8 cellular contexts compared by ENCODE assay signal in the genomic region with DNA sequence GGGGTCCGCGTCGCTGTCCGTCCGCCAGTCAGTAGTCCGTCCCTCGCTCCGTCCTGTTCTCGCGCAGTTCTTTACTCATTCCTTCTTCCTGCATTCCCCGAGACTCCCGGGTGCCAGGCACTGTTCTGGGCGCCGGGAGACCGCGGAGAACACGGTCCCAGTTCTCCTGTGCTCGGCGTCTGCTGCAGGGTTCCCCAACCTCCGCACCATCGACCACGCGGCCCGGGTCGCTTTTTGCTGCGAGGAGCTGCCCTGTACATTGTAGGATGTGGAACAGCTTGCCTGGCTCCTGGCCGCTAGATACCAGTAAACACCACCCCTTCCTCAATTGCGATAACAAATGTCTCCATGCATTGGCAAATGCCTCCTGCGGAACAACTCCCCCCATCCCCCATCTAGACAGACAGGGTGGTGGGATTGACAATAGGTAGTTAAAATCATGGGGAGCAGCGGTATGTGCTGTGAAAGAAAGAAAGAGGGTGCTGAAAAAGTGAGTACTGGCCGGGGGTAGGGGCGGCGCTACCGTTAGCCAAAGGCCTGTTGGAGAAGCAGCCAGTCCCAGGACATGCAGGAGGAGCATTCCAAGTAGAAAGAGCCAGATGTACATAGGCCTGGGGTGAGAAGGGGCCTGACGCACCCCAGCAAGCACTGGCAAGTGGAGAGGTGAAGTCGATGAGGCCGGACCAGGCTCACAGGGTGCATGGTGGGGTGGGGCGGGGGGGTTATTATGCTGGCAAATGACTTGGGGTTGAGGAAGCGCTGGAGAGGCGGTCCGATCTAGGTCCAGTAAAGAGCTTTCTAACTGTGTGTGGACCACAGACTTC. TPM values are rescaled to one million over a fixed set of nuclear protein-coding genes. Genes with fewer than 3 reads are reported as not detected.
DNase-seq lines count a peak whose midpoint lies in the region; ATAC-seq, FAIRE-seq and TF ChIP-seq lines count a peak whose summit lies in the region.

No MANE protein-coding gene starts in this region.

- peak overlapping the region; percentile 75 for H3K27ac Mint-ChIP-seq in CD4-positive, alpha-beta T cell
- H3K27ac Mint-ChIP-seq in activated naive CD8-positive, alpha-beta T cell, result peak overlapping the region; percentile 95

- no peaks in the 10 kb centered on the region for H3K9me3 Mint-ChIP-seq in CD4-positive, alpha-beta T cell
- H3K9me3 Mint-ChIP-seq in activated naive CD8-positive, alpha-beta T cell (ENCODE audit: low read depth), result no peaks in the 10 kb centered on the region

- H3K27me3 Mint-ChIP-seq in CD4-positive, alpha-beta T cell, result no peaks in the 10 kb centered on the region
- H3K27me3 Mint-ChIP-seq in activated naive CD8-positive, alpha-beta T cell, result no peaks in the 10 kb centered on the region

- no peak for TF ChIP-seq RAD21 in Ishikawa (IDR thresholded peaks at IDR 0.05; ENCODE audit: low read depth)

- intact Hi-C loops in CD4-positive, alpha-beta T cell (cut with DNase I, micrococcal nuclease), result loop anchor here (2.0 to 10.0 kb wide), 2 partner anchors 49 to 291 kb away; partner anchors contain the start of gene MLST8 (in 1 of the 2)

- peaks cover 49% of the 10 kb centered on the region for H3K4me1 Mint-ChIP-seq in CD4-positive, alpha-beta T cell (ENCODE audit: low read depth)
- H3K4me1 Mint-ChIP-seq in activated naive CD8-positive, alpha-beta T cell (ENCODE audit: low read depth), result peaks cover 30% of the 10 kb centered on the region

- peak overlapping the region; percentile 91 for H3K4me3 ChIP-seq in iPS-11a (ENCODE audit: low read depth, low read length)
- H3K4me3 ChIP-seq in small intestine (ENCODE audit: low read depth in 1 of 2, low read length in 2 of 2), result peak overlapping the region; percentile 65 to 81

- H3K27ac ChIP-seq in CD4-positive, alpha-beta T cell (ENCODE audit: low read depth, low read length), result no peak overlapping the region
- H3K27ac ChIP-seq in small intestine (ENCODE audit: low read depth in 1 of 2, low read length in 1 of 2), result peak overlapping the region; percentile 46 to 76

- CTCF ChIA-PET in CD4-positive, alpha-beta T cell (lab: Charles Lee), result interaction anchor here (1.2 to 2.4 kb wide), 7 partner anchors 15 to 192 kb away, joined by 3 to 12 read pairs (median 7); partner anchors contain the start of genes NTHL1, RPS2 and TSC2

- no peak for TF ChIP-seq EP300 in Ishikawa (IDR thresholded peaks at IDR 0.05; ENCODE audit: borderline replicate concordance)

- no peak for ATAC-seq in CD4-positive, alpha-beta T cell (ENCODE audit: poor library complexity)
- ATAC-seq in HG03520 (IDR thresholded peaks at IDR 0.05; ENCODE audit: unreplicated experiment) (no peak), GM18517 (IDR thresholded peaks at IDR 0.05; ENCODE audit: unreplicated experiment) (no peak)

- peaks cover 2 to 22% of the 10 kb centered on the region in 2 donors for H3K4me1 ChIP-seq in small intestine (ENCODE audit: control insufficient read depth in 2 of 2, insufficient read depth in 1 of 2, low read depth in 1 of 2, low read length in 1 of 2)

- no peak for TF ChIP-seq CTCF in CD4-positive, alpha-beta T cell (IDR thresholded peaks at IDR 0.05)

- 2 to 5% (median 4%) methylated on average over 36 to 41 of the region's 41 CpGs for whole genome bisulfite sequencing in small intestine, 3 donors

- FAIRE-seq in small intestine (lab: Jason Lieb, UNC), result no peak

- peak overlapping the region; percentile 94 for H3K4me3 Mint-ChIP-seq in CD4-positive, alpha-beta T cell
- H3K4me3 Mint-ChIP-seq in activated naive CD8-positive, alpha-beta T cell, result peak overlapping the region; percentile 98

- H3K27me3 ChIP-seq in CD4-positive, alpha-beta T cell (ENCODE audit: control insufficient read depth, insufficient read depth, low read length), result no peaks in the 10 kb centered on the region
- H3K27me3 ChIP-seq in small intestine (ENCODE audit: control insufficient read depth in 2 of 2, insufficient read depth in 2 of 2, low read length in 2 of 2), result no peaks in the 10 kb centered on the region

- no peaks in the 10 kb centered on the region for H3K9me3 ChIP-seq in CD4-positive, alpha-beta T cell (ENCODE audit: control insufficient read depth, low read length)
- no peaks in the 10 kb centered on the region for H3K9me3 ChIP-seq in small intestine (ENCODE audit: control insufficient read depth, low read depth)

- POLR2A ChIA-PET in CD4-positive, alpha-beta T cell (lab: Charles Lee), result interaction anchor here (0.6 to 2.8 kb wide), 45 partner anchors 9 to 736 kb away, joined by 3 to 41 read pairs (median 8); partner anchors contain the start of genes ATP6V0C, ECI1, FAHD1 and GFER

- H3K36me3 ChIP-seq in small intestine (ENCODE audit: control insufficient read depth in 2 of 2, insufficient read depth in 2 of 2, low read length in 2 of 2), result no peaks in the 10 kb centered on the region

- no peak for DNase-seq in CD4-positive, alpha-beta T cell
- DNase-seq in small intestine (peak; percentile 42), cerebellum (ENCODE audit: low spot score) (no peak)

- H3K36me3 Mint-ChIP-seq in CD4-positive, alpha-beta T cell (ENCODE audit: low read depth), result peaks cover 19% of the 10 kb centered on the region
- H3K36me3 Mint-ChIP-seq in activated naive CD8-positive, alpha-beta T cell, result peaks cover 10% of the 10 kb centered on the region

TF ChIP-seq in Ishikawa, 13 proteins besides CTCF, POLR2A, EP300 and RAD21:
- TF ChIP-seq CREB1 (IDR thresholded peaks at IDR 0.05; ENCODE audit: low read depth) (no peak), ZBTB7A (IDR thresholded peaks at IDR 0.05; ENCODE audit: low read depth) (peak; percentile 86; the same call in 1 of the 2 replicates), TEAD4 (IDR thresholded peaks at IDR 0.05) (peak; percentile 27; the same call in 1 of the 2 replicates)
- TF ChIP-seq, protein P1, sequence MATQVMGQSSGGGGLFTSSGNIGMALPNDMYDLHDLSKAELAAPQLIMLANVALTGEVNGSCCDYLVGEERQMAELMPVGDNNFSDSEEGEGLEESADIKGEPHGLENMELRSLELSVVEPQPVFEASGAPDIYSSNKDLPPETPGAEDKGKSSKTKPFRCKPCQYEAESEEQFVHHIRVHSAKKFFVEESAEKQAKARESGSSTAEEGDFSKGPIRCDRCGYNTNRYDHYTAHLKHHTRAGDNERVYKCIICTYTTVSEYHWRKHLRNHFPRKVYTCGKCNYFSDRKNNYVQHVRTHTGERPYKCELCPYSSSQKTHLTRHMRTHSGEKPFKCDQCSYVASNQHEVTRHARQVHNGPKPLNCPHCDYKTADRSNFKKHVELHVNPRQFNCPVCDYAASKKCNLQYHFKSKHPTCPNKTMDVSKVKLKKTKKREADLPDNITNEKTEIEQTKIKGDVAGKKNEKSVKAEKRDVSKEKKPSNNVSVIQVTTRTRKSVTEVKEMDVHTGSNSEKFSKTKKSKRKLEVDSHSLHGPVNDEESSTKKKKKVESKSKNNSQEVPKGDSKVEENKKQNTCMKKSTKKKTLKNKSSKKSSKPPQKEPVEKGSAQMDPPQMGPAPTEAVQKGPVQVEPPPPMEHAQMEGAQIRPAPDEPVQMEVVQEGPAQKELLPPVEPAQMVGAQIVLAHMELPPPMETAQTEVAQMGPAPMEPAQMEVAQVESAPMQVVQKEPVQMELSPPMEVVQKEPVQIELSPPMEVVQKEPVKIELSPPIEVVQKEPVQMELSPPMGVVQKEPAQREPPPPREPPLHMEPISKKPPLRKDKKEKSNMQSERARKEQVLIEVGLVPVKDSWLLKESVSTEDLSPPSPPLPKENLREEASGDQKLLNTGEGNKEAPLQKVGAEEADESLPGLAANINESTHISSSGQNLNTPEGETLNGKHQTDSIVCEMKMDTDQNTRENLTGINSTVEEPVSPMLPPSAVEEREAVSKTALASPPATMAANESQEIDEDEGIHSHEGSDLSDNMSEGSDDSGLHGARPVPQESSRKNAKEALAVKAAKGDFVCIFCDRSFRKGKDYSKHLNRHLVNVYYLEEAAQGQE (IDR thresholded peaks at IDR 0.05; ENCODE audit: low read depth), result no peak

RNA-seq across cellular contexts. Expression of gene TRAF7, which starts 0.7 kb away (rescaled TPM):
- total RNA-seq in CD4-positive, alpha-beta T cell, result 10 to 100 TPM; 19.9 to 24.0 TPM
- polyA plus RNA-seq in small intestine, result 10 to 100 TPM; 47.6 to 73.4 (median 64.9) TPM
- total RNA-seq in cerebellum, result 23.7 TPM

RNA-seq across cellular contexts. Expression of gene RAB26, which starts 7.8 kb away (rescaled TPM):
- not detected for total RNA-seq in CD4-positive, alpha-beta T cell
- 10 to 100 TPM; 11.9 to 31.9 (median 28.0) TPM for polyA plus RNA-seq in small intestine
- 11.4 TPM for total RNA-seq in cerebellum

RNA-seq across cellular contexts. Expression of gene PKD1, which starts 20.5 kb away (rescaled TPM):
- 10 to 100 TPM; 80.3 to 85.6 TPM for total RNA-seq in CD4-positive, alpha-beta T cell
- polyA plus RNA-seq in small intestine, result 10 to 100 TPM; 10.5 to 41.2 (median 12.2) TPM
- total RNA-seq in cerebellum, result 120 TPM

RNA-seq across cellular contexts. Expression of gene CASKIN1, which starts 40.2 kb away (rescaled TPM):
- under 1 TPM in 1 of 2 experiments, not detected in 1; 0.06 TPM for total RNA-seq in CD4-positive, alpha-beta T cell
- polyA plus RNA-seq in small intestine, result 1 to 10 TPM in 1 of 3 donors, under 1 TPM in 2; 0.27 to 1.1 (median 0.66) TPM
- total RNA-seq in cerebellum, result 19.0 TPM

RNA-seq across cellular contexts. Expression of gene MLST8, which starts 49.0 kb away (rescaled TPM):
- 10 to 100 TPM; 22.9 to 26.4 TPM for total RNA-seq in CD4-positive, alpha-beta T cell
- 10 to 100 TPM; 61.9 to 68.7 (median 63.5) TPM for polyA plus RNA-seq in small intestine
- total RNA-seq in cerebellum, result 8.9 TPM

Comparison
In these comparisons a context has a peak if more than half of its experiments do, and no peak if none do; other contexts are left out.
1. RNA of gene RAB26, which starts 7.8 kb away (total RNA-seq): 11.4 TPM in cerebellum (single experiment); not detected in CD4-positive, alpha-beta T cell; every median in the first group is over 10 times any median in the second.